ENCODE assay signal across 8 cellular contexts in genomic region chr9:130235558-130236435, GRCh38.
A peak's percentile ranks its signal among the peaks of the same experiment; 100 is the strongest.
DNase-seq lines count a peak whose midpoint lies in the region; ATAC-seq and TF ChIP-seq lines count a peak whose summit lies in the region.

No MANE protein-coding gene starts in this region.

- in situ Hi-C loops in astrocyte of the cerebellum (cut with HindIII; ENCODE audit: low sequenced_read_pairs): no loop called here

- TF ChIP-seq CTCF in astrocyte of the cerebellum (IDR thresholded peaks at IDR 0.05; ENCODE audit: low read depth, low read length, missing control alignments): peak; percentile 98

- ATAC-seq in GM19395 (IDR thresholded peaks at IDR 0.05; ENCODE audit: unreplicated experiment) (no peak), GM21825 (IDR thresholded peaks at IDR 0.05; ENCODE audit: unreplicated experiment) (no peak)

- DNase-seq in DMS79 treated with DMSO at 0.1 percent for 48 hours (lab: John Stamatoyannopoulos, UW) (peak; percentile 27), LoVo (ENCODE audit: low spot score) (peak; percentile 39), T-helper 9 cell (peak; percentile 64), astrocyte of the cerebellum (ENCODE audit: low read depth) (no peak), iPS-NIHi11 (ENCODE audit: low spot score) (peak; percentile 88)
- peak; percentile 67 for DNase-seq in stimulated activated CD4-positive, alpha-beta T cell treated with anti-CD3 and anti-CD28 coated beads, Interleukin-12 subunit alpha, Interleukin-12 subunit beta, amount 100 ng/mL, for 4 hours

- H3K4me3 ChIP-seq in astrocyte of the cerebellum (ENCODE audit: low read depth, low read length): no peak overlapping the region
